In the genomic region with DNA sequence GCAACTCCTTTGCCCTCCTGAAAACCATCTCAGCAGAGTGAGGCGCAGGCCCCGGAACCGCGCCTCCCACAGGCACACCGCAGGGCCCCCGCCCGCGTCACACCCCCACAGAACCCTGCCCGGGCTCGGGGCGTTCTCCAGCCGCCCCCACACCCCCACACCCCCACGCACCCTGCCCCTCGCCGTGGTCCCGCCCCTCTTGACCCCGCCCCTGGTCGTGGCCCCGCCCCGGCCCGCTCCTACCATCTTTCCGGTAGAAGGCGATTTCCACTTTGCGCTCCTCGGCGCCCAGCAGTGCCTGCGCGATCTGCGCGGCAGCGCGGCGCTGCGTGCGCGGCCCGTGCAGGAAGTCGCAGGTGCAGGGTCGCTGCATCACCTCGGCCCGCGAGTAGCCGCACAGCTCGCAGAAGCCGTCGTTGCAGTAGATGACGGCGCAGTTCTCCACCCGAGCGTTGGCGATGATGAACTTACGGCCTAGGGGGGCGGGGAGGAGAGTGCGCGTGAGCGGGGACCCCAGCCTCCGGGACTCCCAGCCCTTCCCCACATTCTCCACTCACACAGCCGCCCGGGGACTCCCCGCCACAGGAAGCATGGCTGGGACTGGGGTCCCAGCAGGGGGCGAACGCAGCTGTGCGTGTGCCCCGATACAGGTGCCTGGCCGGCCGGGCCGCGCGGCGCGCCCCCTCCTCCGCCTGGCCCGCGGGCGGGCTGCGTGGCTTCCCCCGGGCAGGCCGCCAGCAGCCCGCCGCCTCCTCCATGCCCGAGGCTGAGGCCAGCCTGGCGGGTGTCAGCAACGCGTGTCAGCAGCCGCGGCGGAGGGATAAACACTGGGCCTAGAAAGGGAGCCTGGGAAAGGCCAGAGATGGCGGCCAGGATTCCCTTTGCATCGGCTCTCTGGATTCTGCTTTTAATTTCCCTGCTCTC, we compare ENCODE assay signal across 1 cellular context.
TF ChIP-seq lines count a peak whose summit lies in the region.

No MANE protein-coding gene starts in this region.

TF ChIP-seq in GM12878, 131 proteins besides CTCF, POLR2A, EP300 and RAD21:
- TF ChIP-seq TAF1 (IDR thresholded peaks at IDR 0.05; ENCODE audit: borderline replicate concordance, low read depth, low read length) (no peak), NR2C1 (IDR thresholded peaks at IDR 0.05) (no peak), GATAD2B (conservative IDR thresholded peaks at IDR 0.05; ENCODE audit: low read depth) (peak; percentile 68; the same call in 1 of the 2 replicates), POLR2AphosphoS2 (IDR thresholded peaks at IDR 0.05; ENCODE audit: low read depth, low read length) (no peak), BACH1 (IDR thresholded peaks at IDR 0.05; ENCODE audit: borderline replicate concordance) (0 out of 2 replicates have a peak, but pooled peaks have one; percentile 35), TCF7 (IDR thresholded peaks at IDR 0.05; ENCODE audit: borderline replicate concordance) (no peak), CHD4 (IDR thresholded peaks at IDR 0.05) (no peak), BHLHE40 (IDR thresholded peaks at IDR 0.05; ENCODE audit: borderline replicate concordance in 1 of 2, low read depth in 2 of 2, low read length in 1 of 2) (peak in 1 of 2 experiments; percentile 81; a peak in 2 of 4 replicates), IKZF1 (conservative IDR thresholded peaks at IDR 0.05) (peak; percentile 44), USF2 (IDR thresholded peaks at IDR 0.05; ENCODE audit: borderline replicate concordance, low read depth, low read length) (no peak), NRF1 (conservative IDR thresholded peaks at IDR 0.05; ENCODE audit: low read depth, low read length) (peak; percentile 11; the same call in 1 of the 2 replicates), TCF3 (IDR thresholded peaks at IDR 0.05; ENCODE audit: borderline replicate concordance, insufficient read depth, low read depth, low read length) (0 out of 2 replicates have a peak, but pooled peaks have one; percentile 28), ESRRA (IDR thresholded peaks at IDR 0.05; ENCODE audit: low read length) (no peak), NR2F1 (conservative IDR thresholded peaks at IDR 0.05) (peak; percentile 38), PML (IDR thresholded peaks at IDR 0.05; ENCODE audit: low read length) (no peak), RFX5 (IDR thresholded peaks at IDR 0.05; ENCODE audit: low read depth, low read length) (no peak), TBL1XR1 (IDR thresholded peaks at IDR 0.05; ENCODE audit: low read depth, low read length) (no peak), DPF2 (IDR thresholded peaks at IDR 0.05) (peak; percentile 40; the same call in 1 of the 2 replicates), CEBPB (IDR thresholded peaks at IDR 0.05; ENCODE audit: borderline replicate concordance in 1 of 2, low read depth in 2 of 2, low read length in 2 of 2) (no peak), RB1 (IDR thresholded peaks at IDR 0.05; ENCODE audit: borderline replicate concordance) (0 out of 2 replicates have a peak, but pooled peaks have one; percentile 39), EGR1 (IDR thresholded peaks at IDR 0.05; ENCODE audit: borderline replicate concordance in 1 of 2, low read depth in 2 of 2, low read length in 2 of 2) (peak in 1 of 2 experiments; percentile 77; a peak in 2 of 3 replicates), SIN3A (IDR thresholded peaks at IDR 0.05; ENCODE audit: low read depth, low read length) (no peak), YBX1 (IDR thresholded peaks at IDR 0.05) (no peak), MEF2B (IDR thresholded peaks at IDR 0.05; ENCODE audit: partially characterized antibody, poor library complexity, severe bottlenecking) (no peak), HDAC6 (IDR thresholded peaks at IDR 0.05; ENCODE audit: unreplicated experiment) (no peak)
- TF ChIP-seq, protein P1, sequence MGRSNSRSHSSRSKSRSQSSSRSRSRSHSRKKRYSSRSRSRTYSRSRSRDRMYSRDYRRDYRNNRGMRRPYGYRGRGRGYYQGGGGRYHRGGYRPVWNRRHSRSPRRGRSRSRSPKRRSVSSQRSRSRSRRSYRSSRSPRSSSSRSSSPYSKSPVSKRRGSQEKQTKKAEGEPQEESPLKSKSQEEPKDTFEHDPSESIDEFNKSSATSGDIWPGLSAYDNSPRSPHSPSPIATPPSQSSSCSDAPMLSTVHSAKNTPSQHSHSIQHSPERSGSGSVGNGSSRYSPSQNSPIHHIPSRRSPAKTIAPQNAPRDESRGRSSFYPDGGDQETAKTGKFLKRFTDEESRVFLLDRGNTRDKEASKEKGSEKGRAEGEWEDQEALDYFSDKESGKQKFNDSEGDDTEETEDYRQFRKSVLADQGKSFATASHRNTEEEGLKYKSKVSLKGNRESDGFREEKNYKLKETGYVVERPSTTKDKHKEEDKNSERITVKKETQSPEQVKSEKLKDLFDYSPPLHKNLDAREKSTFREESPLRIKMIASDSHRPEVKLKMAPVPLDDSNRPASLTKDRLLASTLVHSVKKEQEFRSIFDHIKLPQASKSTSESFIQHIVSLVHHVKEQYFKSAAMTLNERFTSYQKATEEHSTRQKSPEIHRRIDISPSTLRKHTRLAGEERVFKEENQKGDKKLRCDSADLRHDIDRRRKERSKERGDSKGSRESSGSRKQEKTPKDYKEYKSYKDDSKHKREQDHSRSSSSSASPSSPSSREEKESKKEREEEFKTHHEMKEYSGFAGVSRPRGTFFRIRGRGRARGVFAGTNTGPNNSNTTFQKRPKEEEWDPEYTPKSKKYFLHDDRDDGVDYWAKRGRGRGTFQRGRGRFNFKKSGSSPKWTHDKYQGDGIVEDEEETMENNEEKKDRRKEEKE (IDR thresholded peaks at IDR 0.05) = no peak
- TF ChIP-seq, protein P2, sequence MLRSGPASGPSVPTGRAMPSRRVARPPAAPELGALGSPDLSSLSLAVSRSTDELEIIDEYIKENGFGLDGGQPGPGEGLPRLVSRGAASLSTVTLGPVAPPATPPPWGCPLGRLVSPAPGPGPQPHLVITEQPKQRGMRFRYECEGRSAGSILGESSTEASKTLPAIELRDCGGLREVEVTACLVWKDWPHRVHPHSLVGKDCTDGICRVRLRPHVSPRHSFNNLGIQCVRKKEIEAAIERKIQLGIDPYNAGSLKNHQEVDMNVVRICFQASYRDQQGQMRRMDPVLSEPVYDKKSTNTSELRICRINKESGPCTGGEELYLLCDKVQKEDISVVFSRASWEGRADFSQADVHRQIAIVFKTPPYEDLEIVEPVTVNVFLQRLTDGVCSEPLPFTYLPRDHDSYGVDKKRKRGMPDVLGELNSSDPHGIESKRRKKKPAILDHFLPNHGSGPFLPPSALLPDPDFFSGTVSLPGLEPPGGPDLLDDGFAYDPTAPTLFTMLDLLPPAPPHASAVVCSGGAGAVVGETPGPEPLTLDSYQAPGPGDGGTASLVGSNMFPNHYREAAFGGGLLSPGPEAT (IDR thresholded peaks at IDR 0.05; ENCODE audit: low read depth) = no peak
- TF ChIP-seq, protein P3, sequence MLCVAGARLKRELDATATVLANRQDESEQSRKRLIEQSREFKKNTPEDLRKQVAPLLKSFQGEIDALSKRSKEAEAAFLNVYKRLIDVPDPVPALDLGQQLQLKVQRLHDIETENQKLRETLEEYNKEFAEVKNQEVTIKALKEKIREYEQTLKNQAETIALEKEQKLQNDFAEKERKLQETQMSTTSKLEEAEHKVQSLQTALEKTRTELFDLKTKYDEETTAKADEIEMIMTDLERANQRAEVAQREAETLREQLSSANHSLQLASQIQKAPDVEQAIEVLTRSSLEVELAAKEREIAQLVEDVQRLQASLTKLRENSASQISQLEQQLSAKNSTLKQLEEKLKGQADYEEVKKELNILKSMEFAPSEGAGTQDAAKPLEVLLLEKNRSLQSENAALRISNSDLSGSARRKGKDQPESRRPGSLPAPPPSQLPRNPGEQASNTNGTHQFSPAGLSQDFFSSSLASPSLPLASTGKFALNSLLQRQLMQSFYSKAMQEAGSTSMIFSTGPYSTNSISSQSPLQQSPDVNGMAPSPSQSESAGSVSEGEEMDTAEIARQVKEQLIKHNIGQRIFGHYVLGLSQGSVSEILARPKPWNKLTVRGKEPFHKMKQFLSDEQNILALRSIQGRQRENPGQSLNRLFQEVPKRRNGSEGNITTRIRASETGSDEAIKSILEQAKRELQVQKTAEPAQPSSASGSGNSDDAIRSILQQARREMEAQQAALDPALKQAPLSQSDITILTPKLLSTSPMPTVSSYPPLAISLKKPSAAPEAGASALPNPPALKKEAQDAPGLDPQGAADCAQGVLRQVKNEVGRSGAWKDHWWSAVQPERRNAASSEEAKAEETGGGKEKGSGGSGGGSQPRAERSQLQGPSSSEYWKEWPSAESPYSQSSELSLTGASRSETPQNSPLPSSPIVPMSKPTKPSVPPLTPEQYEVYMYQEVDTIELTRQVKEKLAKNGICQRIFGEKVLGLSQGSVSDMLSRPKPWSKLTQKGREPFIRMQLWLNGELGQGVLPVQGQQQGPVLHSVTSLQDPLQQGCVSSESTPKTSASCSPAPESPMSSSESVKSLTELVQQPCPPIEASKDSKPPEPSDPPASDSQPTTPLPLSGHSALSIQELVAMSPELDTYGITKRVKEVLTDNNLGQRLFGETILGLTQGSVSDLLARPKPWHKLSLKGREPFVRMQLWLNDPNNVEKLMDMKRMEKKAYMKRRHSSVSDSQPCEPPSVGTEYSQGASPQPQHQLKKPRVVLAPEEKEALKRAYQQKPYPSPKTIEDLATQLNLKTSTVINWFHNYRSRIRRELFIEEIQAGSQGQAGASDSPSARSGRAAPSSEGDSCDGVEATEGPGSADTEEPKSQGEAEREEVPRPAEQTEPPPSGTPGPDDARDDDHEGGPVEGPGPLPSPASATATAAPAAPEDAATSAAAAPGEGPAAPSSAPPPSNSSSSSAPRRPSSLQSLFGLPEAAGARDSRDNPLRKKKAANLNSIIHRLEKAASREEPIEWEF (IDR thresholded peaks at IDR 0.05; ENCODE audit: insufficient replicate concordance, low read depth, low read length) = no peak
